Comparison of ENCODE assay signal across 13 cellular contexts in the genomic region with DNA sequence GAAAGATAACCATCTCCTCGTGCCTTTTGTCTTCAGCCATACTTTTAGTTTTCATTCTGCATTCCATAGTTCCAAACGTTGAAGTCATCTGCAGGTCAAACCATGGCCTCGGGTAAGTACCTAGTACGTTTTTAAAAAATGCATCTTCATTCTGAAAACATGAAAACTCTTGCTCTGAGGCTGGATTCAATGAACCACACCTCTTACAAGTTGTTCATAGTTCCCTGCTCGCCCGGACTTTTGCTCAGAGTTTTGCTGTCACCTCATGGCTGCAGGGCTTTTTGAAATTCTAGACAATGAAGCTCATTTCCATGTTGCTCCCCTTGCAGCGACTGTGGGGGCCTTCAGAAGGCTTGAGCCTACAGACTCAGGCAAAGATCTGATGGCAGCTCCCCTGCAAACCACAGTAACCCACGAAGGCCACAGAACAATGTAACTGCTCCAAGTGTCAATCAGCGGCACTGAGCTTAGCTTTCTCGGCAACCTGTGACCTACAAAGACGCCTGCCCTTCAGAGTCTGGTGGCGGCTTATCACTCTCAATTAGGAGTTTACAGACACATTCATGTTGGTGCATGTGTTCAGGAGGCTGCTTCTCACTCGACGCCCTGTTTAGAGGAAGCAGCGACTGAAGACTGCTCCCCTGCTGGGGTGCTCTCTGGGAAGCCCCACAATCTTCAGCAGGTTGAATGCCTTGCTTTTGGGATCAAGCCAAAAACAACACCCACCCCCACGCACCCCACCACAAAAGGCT.
DNase-seq lines count a peak whose midpoint lies in the region; FAIRE-seq and TF ChIP-seq lines count a peak whose summit lies in the region.
"Had no signal": no experiment of that assay in that cellular context is flagged by ENCODE, and none has a peak within 500 bp of the region (broad histone marks: within the 10 kb centered on the region; RNA-seq: fewer than 3 reads in every experiment).

No MANE protein-coding gene starts in this region.

- TF ChIP-seq POLR2A in NB4 (IDR thresholded peaks at IDR 0.05; ENCODE audit: extremely low read depth, insufficient read length), result no peak

- no peaks in the 10 kb centered on the region for H3K36me3 Mint-ChIP-seq in progenitor cell of endocrine pancreas (ENCODE audit: insufficient read depth)

- no peak for TF ChIP-seq CTCF in GM12865 (IDR thresholded peaks at IDR 0.05; ENCODE audit: insufficient read depth, low read depth, low read length, missing control alignments)
- TF ChIP-seq CTCF in NB4 (IDR thresholded peaks at IDR 0.05; ENCODE audit: low read depth, low read length), result no peak
- TF ChIP-seq CTCF in bronchial epithelial cell (IDR thresholded peaks at IDR 0.05; ENCODE audit: insufficient read depth, low read length, severe bottlenecking), result no peak
- TF ChIP-seq CTCF in progenitor cell of endocrine pancreas (IDR thresholded peaks at IDR 0.05; ENCODE audit: unreplicated experiment), result no peak

- no peaks in the 10 kb centered on the region for H3K36me3 ChIP-seq in bronchial epithelial cell (ENCODE audit: control insufficient read depth, insufficient read depth, low read length)
- H3K36me3 ChIP-seq: esophagus muscularis mucosa, prostate gland had no signal

- no peaks in the 10 kb centered on the region for H3K4me1 Mint-ChIP-seq in progenitor cell of endocrine pancreas (ENCODE audit: low read depth)
- H3K4me1 Mint-ChIP-seq: activated CD4-positive, alpha-beta T cell treated with anti-CD3 and anti-CD28 coated beads for 36 hours had no signal

- H3K27me3 ChIP-seq in bronchial epithelial cell (ENCODE audit: control insufficient read depth, insufficient read depth, low read length), result no peaks in the 10 kb centered on the region
- H3K27me3 ChIP-seq: esophagus muscularis mucosa had no signal

- H3K9me3 Mint-ChIP-seq in progenitor cell of endocrine pancreas (ENCODE audit: low read depth), result no peaks in the 10 kb centered on the region

- peaks cover 4% of the 10 kb centered on the region for H3K27me3 Mint-ChIP-seq in progenitor cell of endocrine pancreas
- H3K27me3 Mint-ChIP-seq: activated CD4-positive, alpha-beta T cell treated with anti-CD3 and anti-CD28 coated beads for 36 hours; IgD-negative memory B cell had no signal

- no peak overlapping the region for H3K27ac Mint-ChIP-seq in progenitor cell of endocrine pancreas
- H3K27ac Mint-ChIP-seq: activated CD4-positive, alpha-beta T cell treated with anti-CD3 and anti-CD28 coated beads for 36 hours; IgD-negative memory B cell had no signal

- FAIRE-seq in bronchial epithelial cell (lab: Jason Lieb, UNC), result no peak

- DNase-seq in GM12865 (ENCODE audit: low read depth) (peak; percentile 58), NB4 (ENCODE audit: low read depth) (peak; percentile 53), bronchial epithelial cell (ENCODE audit: low read depth) (peak; percentile 42), non-pigmented ciliary epithelial cell (ENCODE audit: low read depth) (peak; percentile 36), progenitor cell of endocrine pancreas (ENCODE audit: low spot score, unreplicated experiment) (no peak), ureter (ENCODE audit: low spot score) (no peak)
- no peak for DNase-seq in activated CD4-positive, alpha-beta T cell treated with anti-CD3 and anti-CD28 coated beads, Interleukin-2, amount 50 U/mL, for 4 hours
- DNase-seq: activated CD4-positive, alpha-beta T cell treated with anti-CD3 and anti-CD28 coated beads for 36 hours; activated T-cell treated with anti-CD3 and anti-CD28 coated beads for 4 hours; NCI-H526 treated with DMSO at 0.1 percent for 48 hours had no signal

- H3K4me3 Mint-ChIP-seq in progenitor cell of endocrine pancreas (ENCODE audit: low read depth), result no peak overlapping the region
- H3K4me3 Mint-ChIP-seq: activated CD4-positive, alpha-beta T cell treated with anti-CD3 and anti-CD28 coated beads for 36 hours; IgD-negative memory B cell had no signal

- H3K4me3 ChIP-seq in GM12865 (ENCODE audit: low read depth, low read length) (no peak overlapping the region), NB4 (ENCODE audit: low read depth, low read length) (no peak overlapping the region), bronchial epithelial cell (ENCODE audit: low read depth, low read length) (no peak overlapping the region)
- H3K4me3 ChIP-seq: esophagus muscularis mucosa, prostate gland had no signal

Comparison
In these comparisons a context has a peak if more than half of its experiments do, and no peak if none do; other contexts are left out.
1. DNase-seq: peak in GM12865 (single experiment), NB4 (single experiment), bronchial epithelial cell (single experiment) and non-pigmented ciliary epithelial cell (single experiment); none in progenitor cell of endocrine pancreas (single experiment), activated CD4-positive, alpha-beta T cell treated with anti-CD3 and anti-CD28 coated beads, Interleukin-2, amount 50 U/mL, for 4 hours (0 of 2) and ureter (single experiment).